Comparison of ENCODE assay signal across 2 cellular contexts in genomic region chr10:130137659-130138478, GRCh38.
TF ChIP-seq lines count a peak whose summit lies in the region.

No MANE protein-coding gene starts in this region.

TF ChIP-seq in SK-N-SH, 30 proteins besides CTCF, POLR2A, EP300 and RAD21 (continued from another document):
- TF ChIP-seq IRF3 (IDR thresholded peaks at IDR 0.05; ENCODE audit: low read depth, low read length) (no peak), NFIC (IDR thresholded peaks at IDR 0.05; ENCODE audit: borderline replicate concordance) (no peak), PBX3 (IDR thresholded peaks at IDR 0.05) (no peak), MEF2A (IDR thresholded peaks at IDR 0.05; ENCODE audit: borderline replicate concordance, low read depth) (no peak), JUND (IDR thresholded peaks at IDR 0.05) (no peak), FOXM1 (IDR thresholded peaks at IDR 0.05; ENCODE audit: low read depth) (no peak), CHD2 (IDR thresholded peaks at IDR 0.05; ENCODE audit: low read length, partially characterized antibody) (no peak), SMC3 (IDR thresholded peaks at IDR 0.05; ENCODE audit: low read depth, low read length) (no peak), TCF12 (IDR thresholded peaks at IDR 0.05) (no peak), EZH2phosphoT487 (IDR thresholded peaks at IDR 0.05; ENCODE audit: borderline replicate concordance, low read depth) (no peak), FOXJ3 (CRISPR knock-in tag; IDR thresholded peaks at IDR 0.05) (no peak), NRF1 (IDR thresholded peaks at IDR 0.05; ENCODE audit: low read depth, low read length) (no peak), MXI1 (IDR thresholded peaks at IDR 0.05; ENCODE audit: low read depth, low read length) (no peak), GABPA (IDR thresholded peaks at IDR 0.05; ENCODE audit: low read depth) (no peak), TEAD4 (IDR thresholded peaks at IDR 0.05; ENCODE audit: borderline replicate concordance, insufficient read depth) (no peak)
TF ChIP-seq in SK-N-SH: peak in this region for 0.

TF ChIP-seq in SK-N-SH treated with all-trans-retinoic acid at 6 μM for 48 hours, 23 proteins besides CTCF, POLR2A, EP300 and RAD21 (continued from another document):
- TF ChIP-seq POU6F1 (CRISPR knock-in tag; IDR thresholded peaks at IDR 0.05; ENCODE audit: borderline replicate concordance, low read depth) (no peak), GLIS3 (CRISPR knock-in tag; IDR thresholded peaks at IDR 0.05) (no peak), ISL1 (CRISPR knock-in tag; IDR thresholded peaks at IDR 0.05) (no peak), TOX (CRISPR knock-in tag; IDR thresholded peaks at IDR 0.05; ENCODE audit: borderline replicate concordance) (no peak), TSHZ2 (CRISPR knock-in tag; IDR thresholded peaks at IDR 0.05) (no peak), ARNTL (CRISPR knock-in tag; IDR thresholded peaks at IDR 0.05; ENCODE audit: borderline replicate concordance, low read depth) (no peak), CSDC2 (CRISPR knock-in tag; IDR thresholded peaks at IDR 0.05) (no peak), ZFP3 (CRISPR knock-in tag; IDR thresholded peaks at IDR 0.05) (no peak), TCF4 (CRISPR knock-in tag; IDR thresholded peaks at IDR 0.05; ENCODE audit: borderline replicate concordance) (no peak)
TF ChIP-seq in SK-N-SH treated with all-trans-retinoic acid at 6 μM for 48 hours: peak in this region for 0.
